Comparison of ENCODE assay signal across 8 cellular contexts in the genomic region with DNA sequence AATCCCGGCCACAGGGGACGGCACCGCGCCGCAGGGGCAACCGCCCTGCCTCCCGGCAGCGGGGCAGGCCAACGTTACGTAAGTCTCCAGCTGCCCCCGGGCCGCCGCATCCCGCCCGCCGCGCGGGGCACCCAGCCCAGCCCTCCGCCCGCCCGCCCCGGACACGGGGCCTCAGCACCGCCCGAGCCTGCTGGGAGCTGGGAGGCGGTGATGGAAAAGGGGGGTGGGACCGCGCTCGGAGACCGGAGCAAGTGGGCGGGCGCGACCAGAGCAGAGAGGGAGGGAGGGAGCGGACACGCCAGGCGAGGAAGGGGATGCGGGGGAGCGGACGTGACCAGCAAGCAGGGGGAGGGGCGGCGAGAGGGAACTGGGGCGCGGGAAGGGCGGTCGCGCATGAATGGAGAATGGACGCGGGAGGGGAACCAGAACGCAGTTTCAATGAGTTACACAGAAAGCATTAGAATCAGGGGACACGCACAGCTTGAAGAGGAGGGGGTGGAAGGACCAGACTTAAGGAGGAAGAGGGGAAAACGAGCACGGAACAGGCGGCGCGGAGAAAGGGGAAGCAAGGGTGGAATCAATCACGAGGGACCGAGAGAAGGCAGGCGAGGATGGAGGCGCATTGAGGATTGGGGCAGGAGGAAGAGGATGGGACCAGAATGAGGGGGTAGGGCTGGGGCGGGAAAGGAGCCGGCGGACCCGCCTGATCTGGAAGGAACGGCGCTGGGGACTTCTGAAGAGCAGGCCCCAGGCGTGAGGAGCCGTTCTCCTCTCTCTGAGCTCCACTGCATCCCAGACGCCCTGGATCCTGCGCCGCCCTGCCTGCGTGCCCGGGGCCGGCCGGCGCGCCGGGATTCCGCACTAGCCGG. TPM values are rescaled to one million over a fixed set of nuclear protein-coding genes. Genes with fewer than 3 reads are reported as not detected.
DNase-seq lines count a peak whose midpoint lies in the region; ATAC-seq, FAIRE-seq and TF ChIP-seq lines count a peak whose summit lies in the region.

No MANE protein-coding gene starts in this region.

- TF ChIP-seq RAD21 in GM12878 (IDR thresholded peaks at IDR 0.05; ENCODE audit: insufficient read depth, low read depth, low read length): no peak

- H3K36me3 ChIP-seq in GM12878 (ENCODE audit: control insufficient read depth in 2 of 2, insufficient read depth in 2 of 2, low read length in 1 of 2): peaks cover 0 to 11% of the 10 kb centered on the region in 2 experiments; a peak in 2 of 4 replicates

- no peak for TF ChIP-seq CTCF in GM12878 (IDR thresholded peaks at IDR 0.05 in 2 of 3, conservative IDR thresholded peaks at IDR 0.05 in 1 of 3; ENCODE audit: control insufficient read depth in 2 of 3, extremely low read depth in 1 of 3, insufficient read depth in 1 of 3, low read depth in 3 of 3, low read length in 3 of 3)

- intact Hi-C loops in GM12878 (cut with micrococcal nuclease; ENCODE audit: unreplicated experiment): loop anchor here (1.0 kb wide), 1 partner anchor 42 kb away; a partner anchor contains a TSS

- no peaks in the 10 kb centered on the region for H3K9me3 ChIP-seq in GM12878 (replicated peaks; ENCODE audit: control insufficient read depth, insufficient read depth, low read length)

- peaks cover 7% of the 10 kb centered on the region; the same call in 1 of the 2 replicates for H3K4me1 ChIP-seq in GM12878 (ENCODE audit: control insufficient read depth, insufficient read depth, low read length)

- H3K9ac ChIP-seq in GM12878 (ENCODE audit: control insufficient read depth, insufficient read depth, low read length): peak overlapping the region; percentile 95

- TF ChIP-seq POLR2A in GM12891 (IDR thresholded peaks at IDR 0.05; ENCODE audit: low read depth, low read length) (no peak), GM12878 (IDR thresholded peaks at IDR 0.05; ENCODE audit: low read depth, low read length) (peak; percentile 87)

- peak overlapping the region; percentile 96 for H3K4me3 ChIP-seq in GM12878

- TF ChIP-seq EP300 in GM12878 (IDR thresholded peaks at IDR 0.05; ENCODE audit: borderline replicate concordance in 1 of 2, control insufficient read depth in 1 of 2, low read depth in 2 of 2, low read length in 2 of 2): no peak; a peak in 1 of 4 replicates

- in situ Hi-C loops in GM12878 (cut with MboI): no loop called here

- RAD21 ChIA-PET in GM12878 (lab: Charles Lee; ENCODE audit: unreplicated experiment): interaction anchor here (0.6 to 1.6 kb wide), 4 partner anchors 29 to 1695 kb away, joined by 3 to 5 read pairs (median 4); no protein-coding TSS in a partner anchor

- peak overlapping the region; percentile 97 for H3K27ac ChIP-seq in GM12878 (ENCODE audit: control insufficient read depth, insufficient read depth)

- DNase-seq in GM12891 (ENCODE audit: insufficient read length, low spot score) (peak; percentile 35), NCI-H146 (lab: John Stamatoyannopoulos, UW) (peak; percentile 91), T1000 (lab: John Stamatoyannopoulos, UW) (peak; percentile 40), GM12878 (ENCODE audit: low read depth, low spot score) (peak; percentile 51), hypothalamus (lab: John Stamatoyannopoulos, UW) (peak in 50 of 51 donors; percentile 49 to 94 (median 86)), renal cortical epithelial cell (ENCODE audit: low read depth) (peak; percentile 65)

- CTCF ChIA-PET in GM12878 (lab: Yijun Ruan, JAX): interaction anchor here (0.5 to 0.7 kb wide), 2 partner anchors 46 to 482 kb away, joined by 3 read pairs; no protein-coding TSS in a partner anchor

- ATAC-seq in GM12878: peak; percentile 16
- ATAC-seq in HG02885 (IDR thresholded peaks at IDR 0.05; ENCODE audit: poor library complexity, unreplicated experiment): no peak
- no peak for ATAC-seq in HG02610 (IDR thresholded peaks at IDR 0.05; ENCODE audit: unreplicated experiment)

- BruUV-seq in GM12878 (replicated peaks; lab: Mats Ljungman, UMichigan): no TSS peak

- POLR2A ChIA-PET in GM12878 (lab: Charles Lee): interaction anchor here (0.5 to 2.2 kb wide), 6 partner anchors 10 to 1063 kb away, joined by 3 to 9 read pairs (median 3); no protein-coding TSS in a partner anchor

- WGBS in GM12878 (ENCODE audit: insufficient coverage, insufficient replicate concordance, low lambda C conversion rate, missing lambda C conversion rate): under 1% methylated on average over 52 of the region's 79 CpGs

- H4K20me1 ChIP-seq in GM12878 (ENCODE audit: control insufficient read depth, insufficient read depth): no peaks in the 10 kb centered on the region

- H3K4me2 ChIP-seq in GM12878 (ENCODE audit: control insufficient read depth, insufficient read depth): peak overlapping the region; percentile 51; the same call in 1 of the 2 replicates

- peak; percentile 59 for FAIRE-seq in GM12891 (lab: Jason Lieb, UNC)
- no peak for FAIRE-seq in GM12878 (lab: Jason Lieb, UNC)

- no peaks in the 10 kb centered on the region for H3K27me3 ChIP-seq in GM12878 (replicated peaks in 1 of 2; ENCODE audit: control insufficient read depth in 2 of 2, insufficient read depth in 2 of 2, low read length in 1 of 2)

- no peak overlapping the region for H2AFZ ChIP-seq in GM12878 (ENCODE audit: control insufficient read depth, low read depth, low read length)

- SMC1A ChIA-PET in GM12878 (lab: Charles Lee; ENCODE audit: uncharacterized antibody, unreplicated experiment): interaction anchor here (1.2 kb wide), 1 partner anchor 28 kb away, joined by 4 read pairs; no protein-coding TSS in a partner anchor

- peaks cover 69% of the 10 kb centered on the region for H3K79me2 ChIP-seq in GM12878 (ENCODE audit: control insufficient read depth, insufficient read depth, low read length)

TF ChIP-seq in GM12891, 5 proteins besides CTCF, POLR2A, EP300 and RAD21 (continues in another document):
- no peak for TF ChIP-seq POU2F2 (IDR thresholded peaks at IDR 0.05; ENCODE audit: low read depth, low read length)

TF ChIP-seq in GM12878, 131 proteins besides CTCF, POLR2A, EP300 and RAD21 (continues in another document):
- TF ChIP-seq ZNF217 (IDR thresholded peaks at IDR 0.05): no peak

RNA-seq across cellular contexts. Expression of a gene that starts 0.6 kb away (rescaled TPM):
- polyA plus RNA-seq in GM12891 (2012; ENCODE audit: low read depth, missing spikeins): 1,892 TPM
- total RNA-seq in GM12878 (2013; cell fraction: nucleolus; rRNA removed): 2,657 and 2,906 TPM in 2 replicates
- total RNA-seq in GM12878 (2014; rRNA removed) (1,257 and 1,302 TPM in 2 replicates), GM12878 (2014; rRNA removed; fragmentation: Illumina TruSeq; extraction: Trizol) (912 and 984 TPM in 2 replicates), GM12878 (2021) (1,487 and 1,505 TPM in 2 replicates), renal cortical epithelial cell (3,079 and 5,384 TPM in 2 replicates)
- 1,106 TPM for polyA plus RNA-seq in GM12878 (2011; ENCODE audit: low read depth)
- polyA plus RNA-seq in GM12878 (2011; rRNA removed) (2,011 and 2,640 TPM in 2 replicates), GM12878 (2014; fragmentation: Illumina TruSeq; extraction: Trizol) (1,523 and 1,631 TPM in 2 replicates), GM12878 (2014; fragmentation: Nextera tagmentation; extraction: Ambion mirVana) (100 to 1,000 TPM; 491 to 500 TPM), GM12878 (2014; rRNA removed) (1,361 and 1,456 TPM in 2 replicates), GM12878 (2016; fragmentation: Nextera tagmentation; extraction: Ambion mirVana) (1,000 to 10,000 TPM; 1,696 to 1,742 TPM)
- 2,081 and 2,225 TPM in 2 replicates for polyA plus RNA-seq in GM12878 (2011; cell fraction: cytosol; rRNA removed)
- polyA plus RNA-seq in GM12878 (2011; cell fraction: nucleus; rRNA removed): 3,305 and 4,399 TPM in 2 replicates
- 1,702 and 1,753 TPM in 2 replicates for polyA plus RNA-seq in GM12878 (2012)
- 2,197 and 2,457 TPM in 2 replicates for polyA minus RNA-seq in GM12878 (2011; rRNA and poly(A)+ RNA removed)
- 720 and 815 TPM in 2 replicates for polyA minus RNA-seq in GM12878 (2011; cell fraction: cytosol; rRNA and poly(A)+ RNA removed)
- polyA minus RNA-seq in GM12878 (2011; cell fraction: nucleus; rRNA and poly(A)+ RNA removed): 1,090 and 1,249 TPM in 2 replicates

RNA-seq across cellular contexts. Expression of a gene that starts 32.8 kb away (rescaled TPM):
- 0.19 TPM for polyA plus RNA-seq in GM12891 (2012; ENCODE audit: low read depth, missing spikeins)
- total RNA-seq in GM12878 (2013; cell fraction: nucleolus; rRNA removed): not detected in 2 replicates
- total RNA-seq in GM12878 (2014; rRNA removed) (not detected in 2 replicates), GM12878 (2014; rRNA removed; fragmentation: Illumina TruSeq; extraction: Trizol) (not detected in 2 replicates), GM12878 (2021) (not detected in 2 replicates), renal cortical epithelial cell (0.52 and 1.8 TPM in 2 replicates)
- polyA plus RNA-seq in GM12878 (2011; ENCODE audit: low read depth): not detected
- polyA plus RNA-seq in GM12878 (2011; rRNA removed) (not detected in 2 replicates), GM12878 (2014; fragmentation: Illumina TruSeq; extraction: Trizol) (not detected in 2 replicates), GM12878 (2014; fragmentation: Nextera tagmentation; extraction: Ambion mirVana) (under 1 TPM in 1 of 2 experiments, not detected in 1; 0.02 TPM), GM12878 (2014; rRNA removed) (not detected in 2 replicates), GM12878 (2016; fragmentation: Nextera tagmentation; extraction: Ambion mirVana) (under 1 TPM in 1 of 2 experiments, not detected in 1; 0.35 TPM)
- not detected in 2 replicates for polyA plus RNA-seq in GM12878 (2011; cell fraction: cytosol; rRNA removed)
- polyA plus RNA-seq in GM12878 (2011; cell fraction: nucleus; rRNA removed): not detected in 2 replicates
- polyA plus RNA-seq in GM12878 (2012): not detected in 2 replicates
- polyA minus RNA-seq in GM12878 (2011; rRNA and poly(A)+ RNA removed): not detected in 2 replicates
- not detected in 2 replicates for polyA minus RNA-seq in GM12878 (2011; cell fraction: cytosol; rRNA and poly(A)+ RNA removed)
- not detected in 2 replicates for polyA minus RNA-seq in GM12878 (2011; cell fraction: nucleus; rRNA and poly(A)+ RNA removed)

RNA-seq across cellular contexts. Expression of a gene that starts 41.9 kb away (rescaled TPM):
- polyA plus RNA-seq in GM12891 (2012; ENCODE audit: low read depth, missing spikeins): 32.6 TPM
- 104 and 119 TPM in 2 replicates for total RNA-seq in GM12878 (2013; cell fraction: nucleolus; rRNA removed)
- total RNA-seq in GM12878 (2014; rRNA removed) (26.3 and 31.2 TPM in 2 replicates), GM12878 (2014; rRNA removed; fragmentation: Illumina TruSeq; extraction: Trizol) (21.5 and 25.0 TPM in 2 replicates), GM12878 (2021) (38.3 and 40.0 TPM in 2 replicates), renal cortical epithelial cell (13.9 and 22.3 TPM in 2 replicates)
- 37.6 TPM for polyA plus RNA-seq in GM12878 (2011; ENCODE audit: low read depth)
- polyA plus RNA-seq in GM12878 (2011; rRNA removed) (60.7 and 73.5 TPM in 2 replicates), GM12878 (2014; fragmentation: Illumina TruSeq; extraction: Trizol) (41.4 and 47.2 TPM in 2 replicates), GM12878 (2014; fragmentation: Nextera tagmentation; extraction: Ambion mirVana) (10 to 100 TPM; 14.3 to 23.7 TPM), GM12878 (2014; rRNA removed) (43.9 and 51.8 TPM in 2 replicates), GM12878 (2016; fragmentation: Nextera tagmentation; extraction: Ambion mirVana) (10 to 100 TPM; 15.5 to 27.6 TPM)
- 49.1 and 49.8 TPM in 2 replicates for polyA plus RNA-seq in GM12878 (2011; cell fraction: cytosol; rRNA removed)
- polyA plus RNA-seq in GM12878 (2011; cell fraction: nucleus; rRNA removed): 245 and 317 TPM in 2 replicates
- 44.8 and 49.9 TPM in 2 replicates for polyA plus RNA-seq in GM12878 (2012)
- polyA minus RNA-seq in GM12878 (2011; rRNA and poly(A)+ RNA removed): 39.3 and 65.1 TPM in 2 replicates
- polyA minus RNA-seq in GM12878 (2011; cell fraction: cytosol; rRNA and poly(A)+ RNA removed): 9.0 and 13.4 TPM in 2 replicates
- polyA minus RNA-seq in GM12878 (2011; cell fraction: nucleus; rRNA and poly(A)+ RNA removed): 45.9 and 59.0 TPM in 2 replicates

Comparison
In these comparisons a context has a peak if more than half of its experiments do, and no peak if none do; other contexts are left out.
1. DNase-seq: peak in every context shown above with its lines; median percentile 91 in NCI-H146; 86 in hypothalamus; 65 in renal cortical epithelial cell; 51 in GM12878; 40 in T1000; 35 in GM12891.